Comparison of ENCODE assay signal across 18 cellular contexts in the genomic region with DNA sequence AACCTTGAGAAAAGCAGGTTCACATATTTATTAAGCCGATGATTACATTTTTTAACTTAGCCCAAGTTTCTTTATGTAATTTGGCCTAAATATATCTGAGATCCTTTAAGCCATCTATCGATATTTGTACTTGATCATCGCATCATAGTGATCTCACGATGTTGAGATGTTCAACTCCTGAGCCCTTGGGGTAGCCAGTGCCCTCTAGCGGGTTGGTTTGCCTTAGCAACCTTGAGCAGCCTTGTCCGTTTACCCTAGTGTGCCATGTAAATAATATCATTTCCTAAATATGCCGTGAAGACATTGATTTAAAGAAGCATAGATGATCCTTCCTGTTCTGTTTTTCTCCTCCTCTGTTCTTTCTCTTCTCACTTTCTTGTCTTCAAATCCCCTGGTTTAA.
DNase-seq lines count a peak whose midpoint lies in the region; ATAC-seq and TF ChIP-seq lines count a peak whose summit lies in the region.
"Had no signal": no experiment of that assay in that cellular context is flagged by ENCODE, and none has a peak within 500 bp of the region (broad histone marks: within the 10 kb centered on the region; RNA-seq: fewer than 3 reads in every experiment).

No MANE protein-coding gene starts in this region.

- no peak overlapping the region for H3K4me3 Mint-ChIP-seq in endodermal cell
- H3K4me3 Mint-ChIP-seq: activated naive CD8-positive, alpha-beta T cell treated with anti-CD3 and anti-CD28 coated beads for 36 hours; activated T-cell treated with anti-CD3 and anti-CD28 coated beads, Interleukin-2, amount 50 U/mL, for 4 hours; stimulated activated effector memory CD8-positive, alpha-beta T cell treated with anti-CD3 and anti-CD28 coated beads, Interleukin-12 subunit alpha, Interleukin-12 subunit beta, amount 100 ng/mL, for 72 hours had no signal

- no peaks in the 10 kb centered on the region for H3K27me3 Mint-ChIP-seq in endodermal cell (ENCODE audit: insufficient read depth)
- H3K27me3 Mint-ChIP-seq: activated naive CD8-positive, alpha-beta T cell treated with anti-CD3 and anti-CD28 coated beads for 36 hours had no signal

- no peaks in the 10 kb centered on the region for H3K9me2 ChIP-seq in Loucy (replicated peaks; ENCODE audit: low read depth, low read length)

- H3F3A ChIP-seq in Loucy (ENCODE audit: low read depth) = no peaks in the 10 kb centered on the region

- no peak for ATAC-seq in GM19035 (IDR thresholded peaks at IDR 0.05; ENCODE audit: unreplicated experiment)
- ATAC-seq in GM18861 (IDR thresholded peaks at IDR 0.05; ENCODE audit: unreplicated experiment) = no peak
- ATAC-seq: activated T-cell treated with anti-CD3 and anti-CD28 coated beads, Interleukin-2, amount 50 U/mL, for 4 hours; pancreas; stimulated activated effector memory CD8-positive, alpha-beta T cell treated with anti-CD3 and anti-CD28 coated beads, Interleukin-12 subunit alpha, Interleukin-12 subunit beta, amount 100 ng/mL, for 72 hours had no signal

- no peak overlapping the region for H3K9ac ChIP-seq in Loucy (ENCODE audit: low read depth, low read length, poor library complexity, severe bottlenecking)
- H3K9ac ChIP-seq in endodermal cell (ENCODE audit: extremely low read depth, low read length, poor library complexity, severe bottlenecking) = no peak overlapping the region

- DNase-seq in SHP77 (lab: John Stamatoyannopoulos, UW) (peak; percentile 0), SHP77 treated with DMSO at 0.1 percent for 48 hours (lab: John Stamatoyannopoulos, UW) (no peak), endodermal cell (peak; percentile 74), globus pallidus (ENCODE audit: low spot score) (no peak)
- DNase-seq in stimulated activated CD8-positive, alpha-beta memory T cell treated with anti-CD3 and anti-CD28 coated beads, Interleukin-4, amount 100 ng/mL, for 48 hours = no peak
- DNase-seq: activated CD4-positive, alpha-beta T cell treated with anti-CD3 and anti-CD28 coated beads, Interleukin-2, amount 50 U/mL, for 1 hour; activated naive CD8-positive, alpha-beta T cell treated with anti-CD3 and anti-CD28 coated beads for 36 hours; activated T-cell treated with anti-CD3 and anti-CD28 coated beads, Interleukin-2, amount 50 U/mL, for 4 hours; left ventricle myocardium inferior; NCI-H1048; small intestine; transverse colon had no signal

- H3K27ac ChIP-seq in endodermal cell (ENCODE audit: low read depth, low read length) = no peak overlapping the region
- H3K27ac ChIP-seq: left ventricle myocardium inferior, pancreas, SJSA1, transverse colon had no signal

- H3K9me3 ChIP-seq in Loucy (ENCODE audit: insufficient read depth, low read depth, low read length) = no peaks in the 10 kb centered on the region
- no peaks in the 10 kb centered on the region for H3K9me3 ChIP-seq in endodermal cell (ENCODE audit: control insufficient read depth, low read length)
- H3K9me3 ChIP-seq: left ventricle myocardium inferior, pancreas, SJSA1, transverse colon had no signal

- 92% methylated on average over 7 of the region's 7 CpGs; no CpG with 5 or more reads in 1 of the 2 experiments for WGBS in endodermal cell (ENCODE audit: insufficient coverage in 1 of 2, insufficient read length in 1 of 2), 2 experiments

- H3K9me3 Mint-ChIP-seq in endodermal cell = no peaks in the 10 kb centered on the region
- H3K9me3 Mint-ChIP-seq: activated naive CD8-positive, alpha-beta T cell treated with anti-CD3 and anti-CD28 coated beads for 36 hours; activated T-cell treated with anti-CD3 and anti-CD28 coated beads, Interleukin-2, amount 50 U/mL, for 4 hours; stimulated activated effector memory CD8-positive, alpha-beta T cell treated with anti-CD3 and anti-CD28 coated beads, Interleukin-12 subunit alpha, Interleukin-12 subunit beta, amount 100 ng/mL, for 72 hours had no signal

- no peaks in the 10 kb centered on the region for H3K79me2 ChIP-seq in Loucy (ENCODE audit: insufficient read depth, low read length)

- peaks cover 15% of the 10 kb centered on the region for H3K36me3 Mint-ChIP-seq in endodermal cell (ENCODE audit: low read depth)
- H3K36me3 Mint-ChIP-seq: activated naive CD8-positive, alpha-beta T cell treated with anti-CD3 and anti-CD28 coated beads for 36 hours; stimulated activated effector memory CD8-positive, alpha-beta T cell treated with anti-CD3 and anti-CD28 coated beads, Interleukin-12 subunit alpha, Interleukin-12 subunit beta, amount 100 ng/mL, for 72 hours had no signal

- H4K20me1 ChIP-seq in Loucy (ENCODE audit: insufficient read depth, low read length, poor library complexity, severe bottlenecking) = no peaks in the 10 kb centered on the region

- no peaks in the 10 kb centered on the region for H3K4me1 ChIP-seq in Loucy (ENCODE audit: insufficient read depth, low read length, poor library complexity, severe bottlenecking)
- H3K4me1 ChIP-seq in endodermal cell (ENCODE audit: control insufficient read depth, insufficient read depth, low read length) = no peaks in the 10 kb centered on the region
- H3K4me1 ChIP-seq: left ventricle myocardium inferior, pancreas, SJSA1, transverse colon had no signal

- H3K4me3 ChIP-seq in Loucy (ENCODE audit: low read length, poor library complexity, severe bottlenecking) (no peak overlapping the region), endodermal cell (ENCODE audit: low read length) (no peak overlapping the region)
- H3K4me3 ChIP-seq: left ventricle myocardium inferior, pancreas, SJSA1, transverse colon had no signal

- TF ChIP-seq CTCF in Loucy (conservative IDR thresholded peaks at IDR 0.05; ENCODE audit: low read length) (peak; percentile 26; the same call in 1 of the 2 replicates), endodermal cell (conservative IDR thresholded peaks at IDR 0.05) (peak; percentile 74)

- H3K36me3 ChIP-seq in Loucy (ENCODE audit: insufficient read depth, low read length) (no peaks in the 10 kb centered on the region), endodermal cell (ENCODE audit: control insufficient read depth, insufficient read depth, low read length) (no peaks in the 10 kb centered on the region)
- H3K36me3 ChIP-seq: left ventricle myocardium inferior, pancreas, SJSA1, transverse colon had no signal

- H3K4me1 Mint-ChIP-seq in endodermal cell = peaks cover 17% of the 10 kb centered on the region
- H3K4me1 Mint-ChIP-seq: activated naive CD8-positive, alpha-beta T cell treated with anti-CD3 and anti-CD28 coated beads for 36 hours; stimulated activated effector memory CD8-positive, alpha-beta T cell treated with anti-CD3 and anti-CD28 coated beads, Interleukin-12 subunit alpha, Interleukin-12 subunit beta, amount 100 ng/mL, for 72 hours had no signal

- no peaks in the 10 kb centered on the region for H3K27me3 ChIP-seq in Loucy (ENCODE audit: insufficient read depth, low read length, poor library complexity, severe bottlenecking)
- H3K27me3 ChIP-seq in endodermal cell (ENCODE audit: control insufficient read depth, insufficient read depth, low read length, poor library complexity, severe bottlenecking) = no peaks in the 10 kb centered on the region
- H3K27me3 ChIP-seq: pancreas, SJSA1, transverse colon had no signal

- no peak overlapping the region for H2AFZ ChIP-seq in Loucy (ENCODE audit: low read length)

- H3K27ac Mint-ChIP-seq in endodermal cell = peak overlapping the region; percentile 32
- H3K27ac Mint-ChIP-seq: activated naive CD8-positive, alpha-beta T cell treated with anti-CD3 and anti-CD28 coated beads for 36 hours; stimulated activated effector memory CD8-positive, alpha-beta T cell treated with anti-CD3 and anti-CD28 coated beads, Interleukin-12 subunit alpha, Interleukin-12 subunit beta, amount 100 ng/mL, for 72 hours had no signal

- H3K4me2 ChIP-seq in Loucy (ENCODE audit: low read depth, low read length, poor library complexity, severe bottlenecking) = no peak overlapping the region

Comparison
In these comparisons a context has a peak if more than half of its experiments do, and no peak if none do; other contexts are left out.
1. DNase-seq: peak in SHP77 (2 of 2) and endodermal cell (single experiment); none in SHP77 treated with DMSO at 0.1 percent for 48 hours (single experiment), globus pallidus (single experiment) and stimulated activated CD8-positive, alpha-beta memory T cell treated with anti-CD3 and anti-CD28 coated beads, Interleukin-4, amount 100 ng/mL, for 48 hours (single experiment).